Comparison of ENCODE assay signal across 1 cellular context in genomic region chr10:86732771-86733170, GRCh38.
TF ChIP-seq lines count a peak whose summit lies in the region.

No MANE protein-coding gene starts in this region.

TF ChIP-seq in HepG2, 621 proteins besides CTCF, POLR2A, EP300 and RAD21:
- TF ChIP-seq E2F1 (CRISPR knock-in tag; IDR thresholded peaks at IDR 0.05) (no peak), SRF (IDR thresholded peaks at IDR 0.05; ENCODE audit: low read depth, low read length) (no peak), ZNF713 (CRISPR knock-in tag; IDR thresholded peaks at IDR 0.05) (no peak), TRIM24 (CRISPR knock-in tag; IDR thresholded peaks at IDR 0.05) (no peak), ZKSCAN5 (CRISPR knock-in tag; IDR thresholded peaks at IDR 0.05) (no peak), FOXP4 (CRISPR knock-in tag; IDR thresholded peaks at IDR 0.05) (no peak), AHR (CRISPR knock-in tag; IDR thresholded peaks at IDR 0.05) (no peak), ZC3H4 (CRISPR knock-in tag; IDR thresholded peaks at IDR 0.05; ENCODE audit: borderline replicate concordance) (no peak), NFKBIZ (CRISPR knock-in tag; IDR thresholded peaks at IDR 0.05) (no peak), CREB1 (IDR thresholded peaks at IDR 0.05) (no peak), CREB1 (CRISPR knock-in tag; IDR thresholded peaks at IDR 0.05) (no peak), CREB3 (CRISPR knock-in tag; IDR thresholded peaks at IDR 0.05) (no peak), PLSCR1 (CRISPR knock-in tag; IDR thresholded peaks at IDR 0.05; ENCODE audit: borderline replicate concordance) (no peak), ZNF878 (CRISPR knock-in tag; IDR thresholded peaks at IDR 0.05) (no peak)
